Comparison of ENCODE assay signal across 17 cellular contexts in genomic region chr13:60135344-60135743, GRCh38.
"Had no signal": no experiment of that assay in that cellular context is flagged by ENCODE, and none has a peak within 500 bp of the region (broad histone marks: within the 10 kb centered on the region; RNA-seq: fewer than 3 reads in every experiment).

No MANE protein-coding gene starts in this region.

- H3K27me3 ChIP-seq: left lung, tibial artery, vagina had no signal

- ATAC-seq: activated CD8-positive, alpha-beta T cell treated with anti-CD3 and anti-CD28 coated beads, Interleukin-2, amount 10 ng/mL, durations not matched to agents 7 days and 5 days; activated T-cell treated with anti-CD3 and anti-CD28 coated beads, Interleukin-2, amount 50 U/mL, for 72 hours; left lung; natural killer cell treated with Interleukin-12 subunit alpha and Interleukin-12 subunit beta and Interleukin-15 and Interleukin-18, amount 100 ng/mL, for 72 hours; right cardiac atrium; T-helper 17 cell had no signal

- H3K9me3 ChIP-seq: left lung, tibial artery, vagina had no signal

- H3K4me3 ChIP-seq: left lung, skin epidermis, vagina had no signal

- H3K27ac ChIP-seq: left lung, skin epidermis, tibial artery, vagina had no signal

- DNase-seq: activated CD4-positive, alpha-beta T cell treated with anti-CD3 and anti-CD28 coated beads, Interleukin-2, amount 10 ng/mL, durations not matched to agents 24 days and 14 days; activated CD4-positive, CD25-positive, alpha-beta regulatory T cell; activated CD8-positive, alpha-beta memory T cell treated with anti-CD3 and anti-CD28 coated beads, Interleukin-2, amount 50 U/mL, for 48 hours; activated CD8-positive, alpha-beta T cell treated with anti-CD3 and anti-CD28 coated beads, Interleukin-2, amount 10 ng/mL, durations not matched to agents 7 days and 5 days; activated gamma-delta T cell treated with Interleukin-2 at 50 U/mL for 16 hours; activated T-cell treated with anti-CD3 and anti-CD28 coated beads, Interleukin-2, amount 50 U/mL, for 72 hours; hippocampal formation; left lung; mammary epithelial cell; right cardiac atrium; stimulated activated CD4-positive, alpha-beta T cell treated with anti-CD3 and anti-CD28 coated beads, Interleukin-4, amount 100 ng/mL, for 24 hours; stimulated activated naive CD4-positive, alpha-beta T cell; T-helper 17 cell; tibial artery had no signal

- H3K36me3 ChIP-seq: left lung, tibial artery, vagina had no signal

- H3K4me1 ChIP-seq: left lung, tibial artery, vagina had no signal
